In the genomic region with DNA sequence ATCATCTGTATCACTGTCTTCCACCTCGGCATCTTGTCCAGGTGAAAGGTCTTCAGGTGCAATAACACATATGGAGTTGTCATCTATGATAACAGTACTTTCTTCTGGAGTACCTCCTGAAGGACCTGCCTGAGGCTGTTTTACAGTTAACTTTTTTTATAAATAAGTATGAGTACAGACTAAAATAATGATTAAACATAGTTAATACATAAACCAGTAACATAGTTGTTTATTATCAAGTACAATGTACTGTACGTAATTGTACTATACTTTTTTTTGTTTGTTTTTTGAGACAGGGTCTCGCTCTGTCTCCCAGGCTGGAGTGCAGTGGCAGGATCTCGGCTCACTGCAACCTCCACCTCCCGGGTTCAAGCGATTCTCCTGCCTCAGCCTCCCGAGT, we compare ENCODE assay signal across 5 cellular contexts. TPM values are rescaled to one million over a fixed set of nuclear protein-coding genes. Genes with fewer than 3 reads are reported as not detected.
DNase-seq lines count a peak whose midpoint lies in the region; ATAC-seq, FAIRE-seq and TF ChIP-seq lines count a peak whose summit lies in the region.
"Not testable (repeated sequence)": the region's sequence is repeated elsewhere in the genome, so short reads cannot be mapped to it uniquely, and the experiment has no call there.

No MANE protein-coding gene starts in this region.

- peak overlapping the region; percentile 20; the same call in 1 of the 3 replicates for H3K4me2 ChIP-seq in A549

- not testable (repeated sequence) for H3K9me3 ChIP-seq in A549

- 79% methylated on average over 7 of the region's 7 CpGs for WGBS in A549 (ENCODE audit: missing lambda C conversion rate)

- H3K4me3 ChIP-seq in A549: not testable (repeated sequence)
- peak overlapping the region; percentile 26 for H3K4me3 ChIP-seq in epithelial cell of proximal tubule (ENCODE audit: low read depth, low read length)

- not testable (repeated sequence) for TF ChIP-seq CTCF in A549 (IDR thresholded peaks at IDR 0.05); epithelial cell of proximal tubule (conservative IDR thresholded peaks at IDR 0.05; ENCODE audit: low read depth, low read length)

- CTCF ChIA-PET in A549 (lab: Yijun Ruan, JAX): interaction anchor here (0.7 kb wide), 1 partner anchor 45 kb away, joined by 4 read pairs; no protein-coding TSS in a partner anchor

- not testable (repeated sequence) for TF ChIP-seq RAD21 in A549 (conservative IDR thresholded peaks at IDR 0.05 in 1 of 2, IDR thresholded peaks at IDR 0.05 in 1 of 2)

- H3K27ac ChIP-seq in A549: not testable (repeated sequence)

- not testable (repeated sequence) for ATAC-seq in A549

- TF ChIP-seq POLR2A in A549 (IDR thresholded peaks at IDR 0.05; ENCODE audit: low read length): not testable (repeated sequence)

- POLR2A ChIA-PET in A549 (lab: Yijun Ruan, JAX): not testable (repeated sequence)

- not testable (repeated sequence) for DNase-seq in A549 (ENCODE audit: low read depth in 1 of 2, low spot score in 1 of 2); epithelial cell of proximal tubule (ENCODE audit: low read depth)
- peak; percentile 77 for DNase-seq in Caki2 (ENCODE audit: low read depth)
- peak; percentile 12 for DNase-seq in kidney glomerular epithelial cell (lab: John Stamatoyannopoulos, UW)
- DNase-seq in renal cortical epithelial cell (ENCODE audit: low read depth): peak; percentile 79

- in situ Hi-C loops in Caki2 (cut with HindIII; ENCODE audit: low pct_unique_long_range_greater_than_20kb, low sequenced_read_pairs): not testable (repeated sequence)

- TF ChIP-seq EP300 in A549 (IDR thresholded peaks at IDR 0.05): not testable (repeated sequence)

- not testable (repeated sequence) for FAIRE-seq in A549 (lab: Jason Lieb, UNC)

- peaks cover 26% of the 10 kb centered on the region for H3K4me1 ChIP-seq in A549

RNA-seq across cellular contexts. Expression of gene SPIN1, which starts 16.7 kb away (rescaled TPM):
- polyA plus RNA-seq in A549 (2011; rRNA removed) (83.4 and 83.9 TPM in 2 replicates), A549 (2017; fragmentation: RNase III; extraction: RNeasy Plus Mini Kit Qiagen cat#74134 plus additional on column Dnase treatment) (47.8 to 54.6 TPM (median 51.6 TPM) in 3 replicates)
- 22.9 and 27.4 TPM in 2 replicates for polyA plus RNA-seq in A549 (2012; cell fraction: cytosol; rRNA removed)
- polyA plus RNA-seq in A549 (2012; cell fraction: nucleus; rRNA removed): 14.4 and 26.1 TPM in 2 replicates
- polyA minus RNA-seq in A549 (2011; rRNA and poly(A)+ RNA removed): 40.2 and 44.0 TPM in 2 replicates
- total RNA-seq in Caki2 (2014; rRNA removed; shearing (Covaris generic); ENCODE audit: low replicate concordance): 83.5 and 85.7 TPM in 2 replicates
- total RNA-seq in epithelial cell of proximal tubule (57.4 and 71.0 TPM in 2 replicates), renal cortical epithelial cell (154 and 211 TPM in 2 replicates)
